In genomic region chr4:154989511-154989910, GRCh38 we compare ENCODE assay signal across 20 cellular contexts.
"Had no signal": no experiment of that assay in that cellular context is flagged by ENCODE, and none has a peak within 500 bp of the region (broad histone marks: within the 10 kb centered on the region; RNA-seq: fewer than 3 reads in every experiment).

No MANE protein-coding gene starts in this region.

- ATAC-seq: activated naive CD4-positive, alpha-beta T cell treated with anti-CD3 and anti-CD28 coated beads, Interleukin-2, amount 50 U/mL, for 72 hours; activated T-cell treated with anti-CD3 and anti-CD28 coated beads, Interleukin-2, amount 50 U/mL, for 4 hours had no signal

- H3K4me1 ChIP-seq: Peyer's patch, SJSA1 had no signal

- H3K4me3 ChIP-seq: Peyer's patch, SJSA1 had no signal

- H3K4me3 Mint-ChIP-seq: activated B cell treated with CpG ODN at 0.5 μM for 24 hours; activated CD4-positive, alpha-beta memory T cell treated with anti-CD3 and anti-CD28 coated beads for 36 hours; activated CD4-positive, alpha-beta T cell treated with anti-CD3 and anti-CD28 coated beads, Interleukin-2, amount 10 ng/mL, durations not matched to agents 7 days and 5 days; activated T-cell treated with anti-CD3 and anti-CD28 coated beads, Interleukin-2, amount 50 U/mL, for 4 hours; T-helper 1 cell treated with Interleukin-12 subunit alpha and Interleukin-12 subunit beta and Interleukin-4 antibody, amounts not matched to agents 30 μg/mL and 1 μg/mL, for 36 hours had no signal

- H3K27me3 ChIP-seq: brain microvascular endothelial cell, Peyer's patch, SJSA1 had no signal

- H3K9me3 Mint-ChIP-seq: activated B cell treated with CpG ODN at 0.5 μM for 24 hours; activated CD4-positive, alpha-beta memory T cell treated with anti-CD3 and anti-CD28 coated beads for 36 hours; activated CD4-positive, alpha-beta T cell treated with anti-CD3 and anti-CD28 coated beads, Interleukin-2, amount 10 ng/mL, durations not matched to agents 7 days and 5 days; activated naive CD4-positive, alpha-beta T cell treated with anti-CD3 and anti-CD28 coated beads, Interleukin-2, amount 50 U/mL, for 72 hours; activated T-cell treated with anti-CD3 and anti-CD28 coated beads, Interleukin-2, amount 50 U/mL, for 4 hours; T-helper 1 cell treated with Interleukin-12 subunit alpha and Interleukin-12 subunit beta and Interleukin-4 antibody, amounts not matched to agents 30 μg/mL and 1 μg/mL, for 36 hours had no signal

- H3K4me1 Mint-ChIP-seq: activated B cell treated with CpG ODN at 0.5 μM for 24 hours; activated CD4-positive, alpha-beta T cell treated with anti-CD3 and anti-CD28 coated beads, Interleukin-2, amount 10 ng/mL, durations not matched to agents 7 days and 5 days had no signal

- H3K36me3 ChIP-seq: brain microvascular endothelial cell, Peyer's patch, SJSA1 had no signal

- H3K27ac ChIP-seq: brain microvascular endothelial cell, Peyer's patch, SJSA1 had no signal

- H3K36me3 Mint-ChIP-seq: activated CD4-positive, alpha-beta memory T cell treated with anti-CD3 and anti-CD28 coated beads for 36 hours; activated naive CD4-positive, alpha-beta T cell treated with anti-CD3 and anti-CD28 coated beads, Interleukin-2, amount 50 U/mL, for 72 hours had no signal

- H3K9me3 ChIP-seq: Peyer's patch, SJSA1 had no signal

- H3K27ac Mint-ChIP-seq: activated B cell treated with CpG ODN at 0.5 μM for 24 hours; activated CD4-positive, alpha-beta memory T cell treated with anti-CD3 and anti-CD28 coated beads for 36 hours; activated CD4-positive, alpha-beta T cell treated with anti-CD3 and anti-CD28 coated beads, Interleukin-2, amount 10 ng/mL, durations not matched to agents 7 days and 5 days; activated naive CD4-positive, alpha-beta T cell treated with anti-CD3 and anti-CD28 coated beads, Interleukin-2, amount 50 U/mL, for 72 hours; T-helper 1 cell treated with Interleukin-12 subunit alpha and Interleukin-12 subunit beta and Interleukin-4 antibody, amounts not matched to agents 30 μg/mL and 1 μg/mL, for 36 hours had no signal

- H3K27me3 Mint-ChIP-seq: activated B cell treated with CpG ODN at 0.5 μM for 24 hours; activated CD4-positive, alpha-beta memory T cell treated with anti-CD3 and anti-CD28 coated beads for 36 hours; activated CD4-positive, alpha-beta T cell treated with anti-CD3 and anti-CD28 coated beads, Interleukin-2, amount 10 ng/mL, durations not matched to agents 7 days and 5 days had no signal

- DNase-seq: activated B cell treated with CpG ODN at 0.5 μM for 24 hours; activated CD4-positive, alpha-beta memory T cell treated with anti-CD3 and anti-CD28 coated beads for 36 hours; activated CD4-positive, alpha-beta T cell treated with anti-CD3 and anti-CD28 coated beads, Interleukin-2, amount 10 ng/mL, durations not matched to agents 7 days and 5 days; activated CD8-positive, alpha-beta memory T cell treated with anti-CD3 and anti-CD28 coated beads for 24 hours; activated effector memory CD4-positive, alpha-beta T cell treated with anti-CD3 and anti-CD28 coated beads, Interleukin-2, amount 50 U/mL, for 16 hours; activated naive CD4-positive, alpha-beta T cell treated with Interleukin-2 at 50 U/mL for 16 hours; activated T-cell treated with anti-CD3 and anti-CD28 coated beads, Interleukin-2, amount 50 U/mL, for 4 hours; brain microvascular endothelial cell; Karpas-422; NCI-H1105 treated with DMSO at 0.1 percent for 48 hours; NCI-H1436 treated with DMSO at 0.1 percent for 48 hours; NCI-H187; NCI-H2081; NCI-H510A treated with DMSO at 0.1 percent for 48 hours; NK-92 treated with Interleukin-12 subunit alpha and Interleukin-12 subunit beta, amount 100 ng/mL, for 24 hours; Peyer's patch; SHP77 had no signal
